7 cellular contexts compared by ENCODE assay signal in genomic region chr2:34677119-34677531, GRCh38.
DNase-seq lines count a peak whose midpoint lies in the region; ATAC-seq, FAIRE-seq and TF ChIP-seq lines count a peak whose summit lies in the region.
"Not testable (repeated sequence)": the region's sequence is repeated elsewhere in the genome, so short reads cannot be mapped to it uniquely, and the experiment has no call there.

No MANE protein-coding gene starts in this region.

- H2BK120ac ChIP-seq in mesenchymal stem cell (ENCODE audit: low read depth, low read length) = not testable (repeated sequence)

- 93% methylated on average over 3 of the region's 3 CpGs for WGBS in mesenchymal stem cell

- not testable (repeated sequence) for H4K8ac ChIP-seq in mesenchymal stem cell (ENCODE audit: low read length)

- intact Hi-C loops in kidney (cut with DNase I) = not testable (repeated sequence)

- H2BK12ac ChIP-seq in mesenchymal stem cell (ENCODE audit: low read length in 2 of 2) = not testable (repeated sequence)

- DNase-seq in kidney = peak; percentile 81
- not testable (repeated sequence) for DNase-seq in mesenchymal stem cell

- H2AK5ac ChIP-seq in mesenchymal stem cell (ENCODE audit: low read length, severe bottlenecking) = not testable (repeated sequence)

- TF ChIP-seq CTCF in OCI-LY3 (IDR thresholded peaks at IDR 0.05; ENCODE audit: low read depth, low read length); kidney (IDR thresholded peaks at IDR 0.05; ENCODE audit: borderline replicate concordance, extremely low read depth, insufficient read depth): not testable (repeated sequence)

- peak overlapping the region; percentile 93 for H3K4me2 ChIP-seq in OCI-LY3 (ENCODE audit: low read length)
- not testable (repeated sequence) for H3K4me2 ChIP-seq in mesenchymal stem cell (ENCODE audit: low read length, poor library complexity, severe bottlenecking)

- H4K91ac ChIP-seq in mesenchymal stem cell (ENCODE audit: low read length) = not testable (repeated sequence)

- H3K4me3 ChIP-seq in OCI-LY3 (ENCODE audit: low read length) (peak overlapping the region; percentile 79), kidney (ENCODE audit: low read length in 2 of 2) (peak overlapping the region; percentile 70 to 89)
- not testable (repeated sequence) for H3K4me3 ChIP-seq in mesenchymal stem cell (ENCODE audit: insufficient read depth in 1 of 2, low read depth in 1 of 2, low read length in 2 of 2)

- H4K20me1 ChIP-seq in OCI-LY3 (ENCODE audit: insufficient read depth, low read length) = not testable (repeated sequence)

- H3K79me1 ChIP-seq in mesenchymal stem cell (replicated peaks; ENCODE audit: low read length, poor library complexity, severe bottlenecking) = not testable (repeated sequence)

- not testable (repeated sequence) for H3K9me3 ChIP-seq in OCI-LY3 (ENCODE audit: insufficient read depth, low read length); kidney (ENCODE audit: control insufficient read depth in 1 of 2, low read length in 2 of 2); mesenchymal stem cell (ENCODE audit: control insufficient read depth, low read length)

- H3K4me1 ChIP-seq in OCI-LY3 (ENCODE audit: low read length) = peaks cover 49% of the 10 kb centered on the region
- not testable (repeated sequence) for H3K4me1 ChIP-seq in kidney (ENCODE audit: control insufficient read depth in 1 of 2, insufficient read depth in 1 of 2, low read depth in 1 of 2, low read length in 2 of 2); mesenchymal stem cell (ENCODE audit: control insufficient read depth, insufficient read depth, low read depth, low read length)

- H2BK5ac ChIP-seq in mesenchymal stem cell (ENCODE audit: low read depth, low read length, poor library complexity, severe bottlenecking) = peak overlapping the region; percentile 54

- not testable (repeated sequence) for H3K79me2 ChIP-seq in OCI-LY3 (ENCODE audit: low read length)

- H3K36me3 ChIP-seq in OCI-LY3 (replicated peaks; ENCODE audit: low read depth, low read length); kidney (ENCODE audit: control insufficient read depth in 1 of 2, insufficient read depth in 2 of 2, low read length in 2 of 2); mesenchymal stem cell (ENCODE audit: control insufficient read depth in 1 of 2, insufficient read depth in 2 of 2, low read depth in 1 of 2, low read length in 2 of 2): not testable (repeated sequence)

- H3K9ac ChIP-seq in OCI-LY3 (ENCODE audit: low read length) = peak overlapping the region; percentile 84
- peak overlapping the region; percentile 55 to 78 for H3K9ac ChIP-seq in kidney (ENCODE audit: low read length in 2 of 2)
- H3K9ac ChIP-seq in mesenchymal stem cell (ENCODE audit: low read length) = not testable (repeated sequence)

- H3K27ac ChIP-seq in OCI-LY3 (ENCODE audit: low read length) (peak overlapping the region; percentile 96), kidney (ENCODE audit: low read depth in 2 of 2, low read length in 2 of 2) (peak overlapping the region; percentile 86 to 95), mesenchymal stem cell (ENCODE audit: low read length, poor library complexity, severe bottlenecking) (peak overlapping the region; percentile 87)

- H3K27me3 ChIP-seq in OCI-LY3 (ENCODE audit: low read depth, low read length); mesenchymal stem cell (ENCODE audit: control insufficient read depth in 1 of 2, insufficient read depth in 1 of 2, low read length in 2 of 2): not testable (repeated sequence)

- peak overlapping the region; percentile 91 for H2AFZ ChIP-seq in OCI-LY3 (ENCODE audit: low read depth, low read length)
- H2AFZ ChIP-seq in mesenchymal stem cell (ENCODE audit: low read depth, low read length) = not testable (repeated sequence)

- not testable (repeated sequence) for H3K18ac ChIP-seq in mesenchymal stem cell (ENCODE audit: low read depth in 1 of 2, low read length in 2 of 2)

- not testable (repeated sequence) for H3K23ac ChIP-seq in mesenchymal stem cell (ENCODE audit: low read length in 2 of 2)

- H2BK15ac ChIP-seq in mesenchymal stem cell (ENCODE audit: low read depth, poor library complexity, severe bottlenecking) = not testable (repeated sequence)

- ATAC-seq in GM18508 (IDR thresholded peaks at IDR 0.05; ENCODE audit: insufficient read depth, unreplicated experiment) (peak; percentile 44), GM19324 (IDR thresholded peaks at IDR 0.05; ENCODE audit: low FRiP score, unreplicated experiment) (peak; percentile 59), HG02623 (IDR thresholded peaks at IDR 0.05; ENCODE audit: unreplicated experiment) (peak; percentile 66), HG03066 (IDR thresholded peaks at IDR 0.05; ENCODE audit: low read depth, unreplicated experiment) (peak; percentile 54)

- not testable (repeated sequence) for H3K4ac ChIP-seq in mesenchymal stem cell (ENCODE audit: low read depth in 1 of 2, low read length in 2 of 2)

- FAIRE-seq in kidney (lab: Jason Lieb, UNC) = peak; percentile 66

- not testable (repeated sequence) for H3K14ac ChIP-seq in mesenchymal stem cell (ENCODE audit: low read length in 2 of 2)
